Comparison of ENCODE assay signal across 7 cellular contexts in the genomic region with DNA sequence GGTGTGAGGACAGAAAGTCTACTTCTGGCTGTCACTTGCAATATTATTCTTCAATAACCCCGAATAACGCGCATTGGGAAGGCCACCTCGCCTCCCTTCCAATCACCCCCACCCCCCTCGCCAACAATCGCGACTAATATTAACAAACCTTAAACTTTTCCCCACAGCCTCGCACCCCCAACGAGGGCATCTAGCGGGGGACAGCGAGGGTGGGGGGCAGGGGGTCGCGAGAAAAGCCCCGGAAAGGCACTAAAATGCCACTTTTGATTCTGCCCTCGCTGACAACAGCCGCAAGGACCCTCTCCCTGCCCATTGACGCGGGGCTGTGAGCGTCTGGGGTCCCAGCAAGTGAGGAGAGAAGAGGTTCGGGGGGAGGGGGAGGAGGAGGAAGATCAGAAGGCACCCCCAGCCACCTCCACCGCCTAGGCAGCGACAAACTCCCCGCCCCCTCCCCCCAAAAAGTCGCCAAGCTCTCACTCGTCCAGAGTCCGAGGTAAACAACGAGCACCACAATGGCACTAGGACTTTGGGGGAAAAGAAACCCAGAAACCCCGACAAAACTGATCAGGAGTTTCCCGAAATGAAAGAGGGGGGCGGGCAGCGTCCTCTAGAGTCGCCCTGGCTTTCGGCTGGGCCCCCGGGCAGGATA. TPM values are rescaled to one million over a fixed set of nuclear protein-coding genes. Genes with fewer than 3 reads are reported as not detected.
DNase-seq lines count a peak whose midpoint lies in the region; ATAC-seq and TF ChIP-seq lines count a peak whose summit lies in the region.

No MANE protein-coding gene starts in this region.

- DNase-seq in H9, result peak; percentile 56
- no peak for DNase-seq in SJCRH30
- DNase-seq in endodermal cell, result no peak
- DNase-seq in naive thymus-derived CD4-positive, alpha-beta T cell, result peak in 1 of 9 donors; percentile 14
- DNase-seq in OCI-M1 (lab: John Stamatoyannopoulos, UW), result no peak
- DNase-seq in LoVo (ENCODE audit: low spot score), result no peak

- POLR2A ChIA-PET in naive thymus-derived CD4-positive, alpha-beta T cell (lab: Charles Lee), result interaction anchor here (0.6 to 9.9 kb wide), 11 partner anchors 9 to 409 kb away, joined by 3 to 206 read pairs (median 6); no protein-coding TSS in a partner anchor

- H3K23me2 ChIP-seq in H9 (ENCODE audit: insufficient read length, low read depth, low read length, poor library complexity, severe bottlenecking), result peaks cover 13% of the 10 kb centered on the region

- no peak overlapping the region for H2BK120ac ChIP-seq in H9 (ENCODE audit: low read depth, low read length, poor library complexity, severe bottlenecking)

- no peaks in the 10 kb centered on the region for H4K20me1 ChIP-seq in H9 (ENCODE audit: control insufficient read depth, insufficient read depth, insufficient read length)

- H3T11ph ChIP-seq in H9 (ENCODE audit: low read length), result no peak overlapping the region

- H3K27me3 Mint-ChIP-seq in H9 (ENCODE audit: low read depth) (no peaks in the 10 kb centered on the region), endodermal cell (ENCODE audit: insufficient read depth) (peaks cover 1% of the 10 kb centered on the region)
- H3K27me3 Mint-ChIP-seq in naive thymus-derived CD4-positive, alpha-beta T cell, result peaks cover 0 to 2% (median 0%) of the 10 kb centered on the region in 5 donors

- no peak overlapping the region for H2AFZ ChIP-seq in H9 (ENCODE audit: low read length)

- no peak overlapping the region for H2BK5ac ChIP-seq in H9 (ENCODE audit: insufficient read length, low read length)

- peak overlapping the region; percentile 88 to 98 for H3K4me3 Mint-ChIP-seq in H9
- peak overlapping the region; percentile 77 for H3K4me3 Mint-ChIP-seq in endodermal cell
- H3K4me3 Mint-ChIP-seq in naive thymus-derived CD4-positive, alpha-beta T cell, result peak overlapping the region; percentile 91 to 100 (median 98)

- no peak overlapping the region for H3K18ac ChIP-seq in H9 (ENCODE audit: insufficient read length, low read depth, low read length)

- peak overlapping the region; percentile 4; the same call in 1 of the 2 replicates for H3K14ac ChIP-seq in H9 (ENCODE audit: insufficient read depth, low read length)

- peak overlapping the region; percentile 98 for H3K4me2 ChIP-seq in H9 (ENCODE audit: insufficient read depth, insufficient read length, low read length)

- H3K36me3 ChIP-seq in SJCRH30, result no peaks in the 10 kb centered on the region
- peaks cover 15% of the 10 kb centered on the region for H3K36me3 ChIP-seq in endodermal cell (ENCODE audit: control insufficient read depth, insufficient read depth, low read length)
- peaks cover 0 to 17% (median 0%) of the 10 kb centered on the region in 3 experiments for H3K36me3 ChIP-seq in naive thymus-derived CD4-positive, alpha-beta T cell (ENCODE audit: control insufficient read depth in 2 of 3, insufficient read depth in 3 of 3, low read length in 3 of 3)

- H3K23ac ChIP-seq in H9 (ENCODE audit: insufficient read length, low read depth, low read length), result no peak overlapping the region

- WGBS in H9 (ENCODE audit: extremely low coverage, insufficient read length, low lambda C conversion rate), result no CpG with 5 or more reads among the region's 34 CpGs
- WGBS in endodermal cell (ENCODE audit: insufficient coverage in 1 of 2, insufficient read length in 1 of 2), 2 experiments, result 0% methylated on average over 2 to 33 of the region's 34 CpGs

- no peaks in the 10 kb centered on the region for H3K79me1 ChIP-seq in H9 (ENCODE audit: insufficient read depth, low read depth, low read length, poor library complexity, severe bottlenecking)

- H3K4me1 Mint-ChIP-seq in H9, result peaks cover 27 to 29% of the 10 kb centered on the region in 2 experiments
- H3K4me1 Mint-ChIP-seq in endodermal cell, result peaks cover 12% of the 10 kb centered on the region
- peaks cover 44 to 74% (median 64%) of the 10 kb centered on the region in 7 donors for H3K4me1 Mint-ChIP-seq in naive thymus-derived CD4-positive, alpha-beta T cell

- no peak overlapping the region for H4K5ac ChIP-seq in H9 (ENCODE audit: insufficient read length, low read depth, low read length)

- CTCF ChIA-PET in naive thymus-derived CD4-positive, alpha-beta T cell (lab: Charles Lee), result interaction anchor here (0.6 to 1.1 kb wide), 3 partner anchors 13 to 219 kb away, joined by 3 read pairs; no protein-coding TSS in a partner anchor

- H3K36me3 Mint-ChIP-seq in H9 (ENCODE audit: insufficient read depth in 1 of 3, low read depth in 3 of 3) (peaks cover 0 to 8% (median 3%) of the 10 kb centered on the region in 3 experiments; a peak in 2 of 7 replicates), endodermal cell (ENCODE audit: low read depth) (peaks cover 7% of the 10 kb centered on the region)
- peaks cover 10 to 59% (median 23%) of the 10 kb centered on the region in 5 donors for H3K36me3 Mint-ChIP-seq in naive thymus-derived CD4-positive, alpha-beta T cell

- H3K27me3 ChIP-seq in H9 (ENCODE audit: insufficient read depth, low read length) (no peaks in the 10 kb centered on the region), SJCRH30 (no peaks in the 10 kb centered on the region), endodermal cell (ENCODE audit: control insufficient read depth, insufficient read depth, low read length, poor library complexity, severe bottlenecking) (no peaks in the 10 kb centered on the region)
- H3K27me3 ChIP-seq in naive thymus-derived CD4-positive, alpha-beta T cell (ENCODE audit: control insufficient read depth in 2 of 2, insufficient read depth in 2 of 2, low read length in 2 of 2), result no peaks in the 10 kb centered on the region

- H4K91ac ChIP-seq in H9 (ENCODE audit: insufficient read length, low read depth, low read length), result no peak overlapping the region

- H3K56ac ChIP-seq in H9 (ENCODE audit: insufficient read length, low read depth, low read length), result no peak overlapping the region

- H3K9me3 ChIP-seq in H9 (ENCODE audit: control insufficient read depth, low read depth, low read length) (no peaks in the 10 kb centered on the region), SJCRH30 (replicated peaks) (no peaks in the 10 kb centered on the region), endodermal cell (ENCODE audit: control insufficient read depth, low read length) (no peaks in the 10 kb centered on the region)
- H3K9me3 ChIP-seq in naive thymus-derived CD4-positive, alpha-beta T cell (ENCODE audit: control insufficient read depth in 2 of 3, low read length in 3 of 3), result no peaks in the 10 kb centered on the region

- peaks cover 1% of the 10 kb centered on the region; the same call in 1 of the 2 replicates for H3K79me2 ChIP-seq in H9 (ENCODE audit: insufficient read depth, low read length)

- H3K27ac Mint-ChIP-seq in H9, result peak overlapping the region in 1 of 3 experiments; percentile 95; a peak in 4 of 7 replicates
- peak overlapping the region; percentile 69 for H3K27ac Mint-ChIP-seq in endodermal cell
- H3K27ac Mint-ChIP-seq in naive thymus-derived CD4-positive, alpha-beta T cell, result peak overlapping the region; percentile 87 to 98 (median 96)

- TF ChIP-seq CTCF in H9 (conservative IDR thresholded peaks at IDR 0.05), result no peak
- no peak for TF ChIP-seq CTCF in endodermal cell (conservative IDR thresholded peaks at IDR 0.05)

- H3K4me1 ChIP-seq in H9 (ENCODE audit: insufficient read depth, low read length) (peaks cover 2% of the 10 kb centered on the region; the same call in 1 of the 2 replicates), SJCRH30 (peaks cover 9% of the 10 kb centered on the region), endodermal cell (ENCODE audit: control insufficient read depth, insufficient read depth, low read length) (no peaks in the 10 kb centered on the region)
- H3K4me1 ChIP-seq in naive thymus-derived CD4-positive, alpha-beta T cell (ENCODE audit: control insufficient read depth in 2 of 2, insufficient read depth in 2 of 2, low read length in 2 of 2), result peaks cover 8 to 21% of the 10 kb centered on the region in 2 donors

- no peak for ATAC-seq in naive thymus-derived CD4-positive, alpha-beta T cell
- no peak for ATAC-seq in HG02870 (IDR thresholded peaks at IDR 0.05; ENCODE audit: unreplicated experiment)

- no peak overlapping the region for H2BK20ac ChIP-seq in H9 (ENCODE audit: low read depth, low read length, poor library complexity, severe bottlenecking)

- H3K9me3 Mint-ChIP-seq in H9 (no peaks in the 10 kb centered on the region; a peak in 1 of 5 replicates), endodermal cell (no peaks in the 10 kb centered on the region)
- H3K9me3 Mint-ChIP-seq in naive thymus-derived CD4-positive, alpha-beta T cell, result peaks cover 0 to 6% (median 0%) of the 10 kb centered on the region in 11 donors

- H3K4me3 ChIP-seq in SJCRH30 (peak overlapping the region; percentile 93), endodermal cell (ENCODE audit: low read length) (peak overlapping the region; percentile 97)
- H3K4me3 ChIP-seq in naive thymus-derived CD4-positive, alpha-beta T cell (ENCODE audit: low read length), result peak overlapping the region; percentile 72

- no peak overlapping the region for H2AK5ac ChIP-seq in H9 (ENCODE audit: insufficient read length, low read length)

- H2BK12ac ChIP-seq in H9 (ENCODE audit: insufficient read length, low read depth, low read length), result no peak overlapping the region

- intact Hi-C loops in naive thymus-derived CD4-positive, alpha-beta T cell (cut with micrococcal nuclease), result loop anchor here (1.0 to 10.0 kb wide), 6 partner anchors 14 to 1620 kb away; partner anchors contain the start of genes KAT2B (in 2 of the 2), PLCL2 (in 1 of the 2) and TBC1D5 (in 1 of the 2)

- H4K8ac ChIP-seq in H9 (replicated peaks; ENCODE audit: insufficient read length, low read depth, low read length), result no peak overlapping the region

- no peak overlapping the region for H3K27ac ChIP-seq in H9 (ENCODE audit: insufficient read length, low read depth, low read length)
- H3K27ac ChIP-seq in SJCRH30, result peak overlapping the region; percentile 66
- peak overlapping the region; percentile 67 for H3K27ac ChIP-seq in endodermal cell (ENCODE audit: low read depth, low read length)
- peak overlapping the region; percentile 97 for H3K27ac ChIP-seq in naive thymus-derived CD4-positive, alpha-beta T cell (ENCODE audit: low read depth, low read length)

- no peak overlapping the region for H2BK15ac ChIP-seq in H9 (ENCODE audit: low read depth, low read length)

- no peak overlapping the region for H3K4ac ChIP-seq in H9 (ENCODE audit: low read depth, low read length)

- H3K9ac ChIP-seq in H9 (ENCODE audit: extremely low read depth, insufficient read length, low read length) (peak overlapping the region; percentile 32), endodermal cell (ENCODE audit: extremely low read depth, low read length, poor library complexity, severe bottlenecking) (peak overlapping the region; percentile 72)

RNA-seq across cellular contexts. Expression of gene SATB1, which starts 0.8 kb away (rescaled TPM):
- total RNA-seq in H9 (2021) (23.4 and 30.7 TPM in 2 replicates), endodermal cell (10 to 100 TPM; 31.5 to 38.6 TPM)
- total RNA-seq in SJCRH30 (2014; rRNA removed; shearing (Covaris generic)), result 11.5 and 17.1 TPM in 2 replicates
- 46.2 TPM for polyA plus RNA-seq in endodermal cell (2013, experiment 1 of 2)
- polyA plus RNA-seq in endodermal cell (2013, experiment 2 of 2), result 42.6 TPM
- 100 to 1,000 TPM; 258 to 482 (median 451) TPM for total RNA-seq in naive thymus-derived CD4-positive, alpha-beta T cell
- 100 to 1,000 TPM; 286 to 389 TPM for polyA plus RNA-seq in naive thymus-derived CD4-positive, alpha-beta T cell
